In genomic region chr16:57948027-57948426, GRCh38 we compare ENCODE assay signal across 9 cellular contexts. TPM values are rescaled to one million over a fixed set of nuclear protein-coding genes. Genes with fewer than 3 reads are reported as not detected.
"Had no signal": no experiment of that assay in that cellular context is flagged by ENCODE, and none has a peak within 500 bp of the region (broad histone marks: within the 10 kb centered on the region; RNA-seq: fewer than 3 reads in every experiment).

No MANE protein-coding gene starts in this region.

- H3K4me3 ChIP-seq: GM23338 had no signal

- ATAC-seq: HepG2 had no signal

- H3K4me2 ChIP-seq: GM23338 had no signal

- H3K9me3 Mint-ChIP-seq: GM23338, H9, HFFc6 had no signal

- H2AFZ ChIP-seq: GM23338 had no signal

- DNase-seq: H9, HCEC 1CT, HFFc6, KG1 had no signal

- H3K36me3 Mint-ChIP-seq: IgD-negative memory B cell had no signal

- H3K4me3 Mint-ChIP-seq: GM23338, H9, HFFc6, IgD-negative memory B cell had no signal

- H3K4me1 Mint-ChIP-seq: IgD-negative memory B cell had no signal

- H3K27ac Mint-ChIP-seq: GM23338, H9, HFFc6, IgD-negative memory B cell had no signal

- H3K27ac ChIP-seq: HL-60 had no signal

RNA-seq across cellular contexts. Expression of gene CNGB1, which starts 22.9 kb away (rescaled TPM):
- total RNA-seq: GM23338, H1, H9 had no signal
- polyA plus RNA-seq: GM23338, H1, IgD-negative memory B cell had no signal
